In the genomic region with DNA sequence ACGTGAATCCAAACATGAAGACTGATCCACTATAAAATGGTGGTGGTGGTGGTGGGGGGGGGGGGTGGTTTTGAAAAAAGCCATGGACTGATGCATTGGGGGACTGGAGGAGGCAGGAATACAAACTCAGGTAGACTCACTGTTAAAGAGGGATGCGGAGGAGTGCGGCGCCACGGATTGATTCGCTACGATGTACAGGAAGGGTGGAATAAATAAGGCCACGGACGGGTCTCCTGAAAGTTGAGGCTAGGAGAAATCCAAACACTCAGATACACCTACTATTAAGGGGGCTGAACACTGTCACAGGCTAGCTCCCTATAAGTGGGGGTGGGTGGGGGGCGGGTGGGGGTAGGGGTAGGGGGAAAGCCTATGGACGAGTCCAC, we compare ENCODE assay signal across 8 cellular contexts. TPM values are rescaled to one million over a fixed set of nuclear protein-coding genes. Genes with fewer than 3 reads are reported as not detected.
DNase-seq lines count a peak whose midpoint lies in the region; ATAC-seq and TF ChIP-seq lines count a peak whose summit lies in the region.

No MANE protein-coding gene starts in this region.

- peaks cover 0 to 11% (median 0%) of the 10 kb centered on the region in 3 donors for H3K36me3 ChIP-seq in esophagus squamous epithelium
- no peaks in the 10 kb centered on the region for H3K36me3 ChIP-seq in rectal smooth muscle tissue (ENCODE audit: control insufficient read depth, insufficient read depth, low read length)

- 0 to 44% methylated on average over 8 to 10 of the region's 11 CpGs for WGBS in esophagus squamous epithelium, 2 donors

- intact Hi-C loops in esophagus squamous epithelium (cut with DNase I) = no loop called here

- DNase-seq in RKO (ENCODE audit: low spot score) (peak; percentile 11), esophagus squamous epithelium (lab: John Stamatoyannopoulos, UW) (no peak), GF-D8 (lab: John Stamatoyannopoulos, UW) (no peak), NOMO-1 (lab: John Stamatoyannopoulos, UW; ENCODE audit: unreplicated experiment in 2 of 2) (no peak), HUDEP-2 (lab: John Stamatoyannopoulos, UW; ENCODE audit: unreplicated experiment in 76 of 76) (no peak)

- peaks cover 0 to 26% (median 12%) of the 10 kb centered on the region in 3 donors for H3K4me1 ChIP-seq in esophagus squamous epithelium
- H3K4me1 ChIP-seq in rectal smooth muscle tissue (ENCODE audit: control insufficient read depth, insufficient read depth, low read length) = peaks cover 2% of the 10 kb centered on the region

- H3K27me3 ChIP-seq in esophagus squamous epithelium = no peaks in the 10 kb centered on the region
- no peaks in the 10 kb centered on the region for H3K27me3 ChIP-seq in rectal smooth muscle tissue (ENCODE audit: control insufficient read depth, insufficient read depth, low read length)

- TF ChIP-seq POLR2A in esophagus squamous epithelium (IDR thresholded peaks at IDR 0.05) = no peak

- H3K4me3 ChIP-seq in GM08714 (ENCODE audit: low read length) = peak overlapping the region; percentile 80
- H3K4me3 ChIP-seq in esophagus squamous epithelium = peak overlapping the region; percentile 70 to 81 (median 76)
- H3K4me3 ChIP-seq in rectal smooth muscle tissue (ENCODE audit: low read length) = peak overlapping the region; percentile 79

- H3K27ac ChIP-seq in esophagus squamous epithelium (peak overlapping the region; percentile 87 to 93 (median 92)), rectal smooth muscle tissue (ENCODE audit: low read depth, low read length) (no peak overlapping the region)

- TF ChIP-seq CTCF in esophagus squamous epithelium (IDR thresholded peaks at IDR 0.05) = no peak

- no peak overlapping the region for H3K9ac ChIP-seq in rectal smooth muscle tissue (ENCODE audit: low read length)

- ATAC-seq in HG03097 (IDR thresholded peaks at IDR 0.05; ENCODE audit: low FRiP score, unreplicated experiment) = no peak

- no peaks in the 10 kb centered on the region for H3K9me3 ChIP-seq in esophagus squamous epithelium

RNA-seq across cellular contexts. Expression of a gene that starts 0.6 kb away (rescaled TPM):
- 10 to 100 TPM; 11.4 to 22.6 (median 15.9) TPM for total RNA-seq in esophagus squamous epithelium

RNA-seq across cellular contexts. Expression of a gene that starts 9.2 kb away (rescaled TPM):
- 100 to 1,000 TPM in 2 of 4 donors, 10 to 100 TPM in 2; 44.1 to 128 (median 87.8) TPM for total RNA-seq in esophagus squamous epithelium

RNA-seq across cellular contexts. Expression of a gene that starts 20.0 kb away (rescaled TPM):
- 1 to 10 TPM in 3 of 4 donors, under 1 TPM in 1; 0.83 to 3.8 (median 1.9) TPM for total RNA-seq in esophagus squamous epithelium

RNA-seq across cellular contexts. Expression of a gene that starts 30.1 kb away (rescaled TPM):
- under 1 TPM in 1 of 4 donors, not detected in 3; 0.31 TPM for total RNA-seq in esophagus squamous epithelium
